In the genomic region with DNA sequence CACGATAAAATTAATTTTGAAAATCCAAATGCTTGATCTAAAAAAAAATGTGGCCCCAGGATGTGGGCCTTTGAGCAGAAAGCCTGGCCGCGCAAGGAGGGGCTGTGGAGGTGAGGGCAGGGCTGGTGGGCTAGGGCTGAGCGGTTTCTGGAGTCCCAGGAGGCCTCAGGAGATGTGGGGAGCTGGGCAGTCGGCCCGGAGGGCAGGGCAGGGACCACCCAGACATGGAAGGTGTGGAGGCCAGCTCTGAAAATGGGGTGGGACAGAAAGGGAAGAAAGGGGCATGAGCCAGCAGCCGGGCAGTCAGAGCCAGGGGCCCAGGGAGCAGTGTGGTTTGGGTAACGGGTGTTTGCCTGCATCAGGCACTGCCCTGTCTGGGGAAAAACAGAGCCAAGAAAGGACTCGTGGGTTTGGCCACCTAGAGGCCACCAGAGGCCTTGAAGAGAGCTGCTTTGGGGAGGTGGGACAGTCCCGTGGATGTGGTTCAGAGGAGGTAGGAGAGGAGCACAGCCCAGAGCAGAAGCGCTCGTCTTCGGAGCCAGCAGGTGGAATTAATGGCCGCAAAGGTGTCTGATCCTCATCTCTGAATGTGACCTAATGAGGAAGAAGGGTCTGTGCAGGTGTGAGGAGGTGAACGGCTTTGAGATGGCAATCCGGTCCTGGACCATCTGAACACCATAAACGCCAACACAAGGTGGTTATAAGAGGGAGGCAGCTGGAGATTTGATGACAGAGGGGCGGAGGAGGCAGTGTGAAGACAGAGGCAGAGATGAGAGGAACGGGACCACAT, we compare ENCODE assay signal across 1 cellular context.
TF ChIP-seq lines count a peak whose summit lies in the region.

No MANE protein-coding gene starts in this region.

TF ChIP-seq in endothelial cell of umbilical vein, 7 proteins besides CTCF, POLR2A, EP300 and RAD21:
- TF ChIP-seq, protein P1, sequence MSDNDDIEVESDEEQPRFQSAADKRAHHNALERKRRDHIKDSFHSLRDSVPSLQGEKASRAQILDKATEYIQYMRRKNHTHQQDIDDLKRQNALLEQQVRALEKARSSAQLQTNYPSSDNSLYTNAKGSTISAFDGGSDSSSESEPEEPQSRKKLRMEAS (IDR thresholded peaks at IDR 0.05; ENCODE audit: insufficient read depth, insufficient read length): no peak
- TF ChIP-seq POLR2AphosphoS5 (IDR thresholded peaks at IDR 0.05; ENCODE audit: insufficient read depth, low read depth, low read length) (no peak), MYC (IDR thresholded peaks at IDR 0.05; ENCODE audit: low read depth, low read length) (no peak), JUN (IDR thresholded peaks at IDR 0.05; ENCODE audit: borderline replicate concordance, insufficient read depth, insufficient read length, low read depth) (no peak)
